1 cellular context compared by ENCODE assay signal in genomic region chr16:87778830-87779579, GRCh38.
TF ChIP-seq lines count a peak whose summit lies in the region.

No MANE protein-coding gene starts in this region.

TF ChIP-seq in HepG2, 621 proteins besides CTCF, POLR2A, EP300 and RAD21 (continued from another document and continues in another):
- peak; percentile 98 for TF ChIP-seq ATF5 (CRISPR knock-in tag; IDR thresholded peaks at IDR 0.05; ENCODE audit: low read depth)
- peak; percentile 99 for TF ChIP-seq CEBPB (IDR thresholded peaks at IDR 0.05; ENCODE audit: borderline replicate concordance, low read depth, low read length)
- peak; percentile 97 for TF ChIP-seq HDAC2 (CRISPR knock-in tag; IDR thresholded peaks at IDR 0.05)
- TF ChIP-seq CREB1 (IDR thresholded peaks at IDR 0.05) = peak; percentile 39; the same call in 1 of the 2 replicates
- no peak for TF ChIP-seq CREB1 (CRISPR knock-in tag; IDR thresholded peaks at IDR 0.05)
- TF ChIP-seq FOXO1 (CRISPR knock-in tag; IDR thresholded peaks at IDR 0.05) = peak; percentile 89; the same call in 1 of the 2 replicates
- peak; percentile 93 for TF ChIP-seq SSRP1 (CRISPR knock-in tag; IDR thresholded peaks at IDR 0.05)
- TF ChIP-seq CBFB (CRISPR knock-in tag; IDR thresholded peaks at IDR 0.05) = peak; percentile 100
- no peak for TF ChIP-seq ZBTB42 (CRISPR knock-in tag; IDR thresholded peaks at IDR 0.05)
- peak; percentile 30; the same call in 1 of the 2 replicates for TF ChIP-seq ZNF10 (CRISPR knock-in tag; IDR thresholded peaks at IDR 0.05; ENCODE audit: borderline replicate concordance, low read depth)
- no peak for TF ChIP-seq GMEB2 (CRISPR knock-in tag; IDR thresholded peaks at IDR 0.05; ENCODE audit: low read depth)
- TF ChIP-seq ZNF749 (CRISPR knock-in tag; IDR thresholded peaks at IDR 0.05; ENCODE audit: borderline replicate concordance) = no peak
- TF ChIP-seq ZBTB46 (CRISPR knock-in tag; IDR thresholded peaks at IDR 0.05; ENCODE audit: borderline replicate concordance) = no peak
- no peak for TF ChIP-seq CHD4 (IDR thresholded peaks at IDR 0.05; ENCODE audit: borderline replicate concordance, low read length)
- 0 out of 2 replicates have a peak, but pooled peaks have one; percentile 52 for TF ChIP-seq ZBTB34 (CRISPR knock-in tag; IDR thresholded peaks at IDR 0.05)
- TF ChIP-seq THAP11 (CRISPR knock-in tag; IDR thresholded peaks at IDR 0.05) = peak; percentile 90
- TF ChIP-seq GLI4 (CRISPR knock-in tag; IDR thresholded peaks at IDR 0.05; ENCODE audit: borderline replicate concordance) = no peak
- peak; percentile 96; the same call in 1 of the 2 replicates for TF ChIP-seq ZNF512B (CRISPR knock-in tag; IDR thresholded peaks at IDR 0.05; ENCODE audit: borderline replicate concordance)
- peak; percentile 91 for TF ChIP-seq MED13 (CRISPR knock-in tag; IDR thresholded peaks at IDR 0.05)
- no peak; the same call in 1 of the 2 replicates for TF ChIP-seq CREB3 (CRISPR knock-in tag; IDR thresholded peaks at IDR 0.05)
- TF ChIP-seq ZNF782 (CRISPR knock-in tag; IDR thresholded peaks at IDR 0.05; ENCODE audit: borderline replicate concordance) = peak; percentile 91
- TF ChIP-seq ZNF263 (CRISPR knock-in tag; IDR thresholded peaks at IDR 0.05) = peak; percentile 85
- peak; percentile 20; the same call in 1 of the 2 replicates for TF ChIP-seq MAFG (CRISPR knock-in tag; IDR thresholded peaks at IDR 0.05)
- peak; percentile 98 for TF ChIP-seq KDM3A (CRISPR knock-in tag; IDR thresholded peaks at IDR 0.05; ENCODE audit: low read depth)
- no peak for TF ChIP-seq JUNB (CRISPR knock-in tag; IDR thresholded peaks at IDR 0.05; ENCODE audit: borderline replicate concordance)
- no peak for TF ChIP-seq ZMAT5 (CRISPR knock-in tag; IDR thresholded peaks at IDR 0.05; ENCODE audit: borderline replicate concordance, low read depth)
- peak; percentile 80 for TF ChIP-seq TBX2 (CRISPR knock-in tag; IDR thresholded peaks at IDR 0.05; ENCODE audit: borderline replicate concordance)
- TF ChIP-seq ZNF180 (CRISPR knock-in tag; IDR thresholded peaks at IDR 0.05; ENCODE audit: borderline replicate concordance, low read depth) = no peak
- peak; percentile 60; the same call in 1 of the 2 replicates for TF ChIP-seq DZIP1 (CRISPR knock-in tag; IDR thresholded peaks at IDR 0.05)
- TF ChIP-seq BRF2 (CRISPR knock-in tag; IDR thresholded peaks at IDR 0.05) = no peak
- TF ChIP-seq PAX8 (CRISPR knock-in tag; IDR thresholded peaks at IDR 0.05; ENCODE audit: borderline replicate concordance) = no peak
- no peak for TF ChIP-seq FOXK2 (IDR thresholded peaks at IDR 0.05)
- peak; percentile 74; the same call in 1 of the 2 replicates for TF ChIP-seq ZNF44 (CRISPR knock-in tag; IDR thresholded peaks at IDR 0.05)
- TF ChIP-seq FOXK1 (CRISPR knock-in tag; IDR thresholded peaks at IDR 0.05; ENCODE audit: borderline replicate concordance, low read depth) = peak; percentile 79; the same call in 1 of the 2 replicates
- no peak for TF ChIP-seq BCLAF1 (IDR thresholded peaks at IDR 0.05)
- no peak for TF ChIP-seq NONO (IDR thresholded peaks at IDR 0.05)
- peak; percentile 93 for TF ChIP-seq NONO (CRISPR knock-in tag; conservative IDR thresholded peaks at IDR 0.05)
- peak; percentile 45; the same call in 1 of the 2 replicates for TF ChIP-seq RFX5 (IDR thresholded peaks at IDR 0.05; ENCODE audit: low read depth, low read length)
- peak; percentile 75 for TF ChIP-seq DR1 (CRISPR knock-in tag; IDR thresholded peaks at IDR 0.05)
- TF ChIP-seq ZNF230 (CRISPR knock-in tag; IDR thresholded peaks at IDR 0.05) = 0 out of 2 replicates have a peak, but pooled peaks have one; percentile 74
- no peak for TF ChIP-seq TERF1 (CRISPR knock-in tag; IDR thresholded peaks at IDR 0.05)
- TF ChIP-seq FOXO4 (CRISPR knock-in tag; conservative IDR thresholded peaks at IDR 0.05) = no peak
- no peak for TF ChIP-seq ZNF75D (CRISPR knock-in tag; IDR thresholded peaks at IDR 0.05; ENCODE audit: borderline replicate concordance)
- TF ChIP-seq SP2 (CRISPR knock-in tag; IDR thresholded peaks at IDR 0.05) = peak; percentile 23; the same call in 1 of the 2 replicates
